ENCODE assay signal across 15 cellular contexts in the genomic region with DNA sequence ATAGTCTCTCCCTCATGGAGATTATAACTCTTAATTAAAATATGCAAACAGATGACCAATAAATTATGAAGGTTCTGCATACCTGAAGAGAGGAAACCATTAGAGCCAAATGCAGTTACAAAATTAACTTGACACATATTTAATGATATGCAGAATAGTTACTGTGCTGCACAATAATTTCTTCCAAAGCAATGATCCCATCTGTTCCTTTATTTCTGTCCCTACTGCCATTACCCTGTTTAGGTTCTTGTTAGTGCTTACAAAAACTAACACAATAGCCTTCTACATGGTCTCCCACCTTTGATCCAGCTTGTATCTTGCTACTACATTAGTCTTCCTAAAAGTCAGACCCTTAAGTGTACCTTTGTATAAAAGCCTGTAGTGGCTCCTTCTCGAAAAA.
DNase-seq lines count a peak whose midpoint lies in the region; TF ChIP-seq lines count a peak whose summit lies in the region.
"Had no signal": no experiment of that assay in that cellular context is flagged by ENCODE, and none has a peak within 500 bp of the region (broad histone marks: within the 10 kb centered on the region; RNA-seq: fewer than 3 reads in every experiment).

No MANE protein-coding gene starts in this region.

- no peaks in the 10 kb centered on the region for H3K36me3 ChIP-seq in OCI-LY7 (ENCODE audit: insufficient read depth, low read length)

- H3K79me2 ChIP-seq in OCI-LY7 (ENCODE audit: insufficient read depth, low read depth, low read length) = no peaks in the 10 kb centered on the region

- H3K4me2 ChIP-seq in OCI-LY7 (ENCODE audit: low read length) = no peak overlapping the region
- H3K4me2 ChIP-seq: A549 had no signal

- H2AFZ ChIP-seq in OCI-LY7 (ENCODE audit: low read length) = peak overlapping the region; percentile 16; the same call in 1 of the 2 replicates

- POLR2A ChIA-PET in OCI-LY7 (lab: Charles Lee) = interaction anchor here (1.3 to 2.0 kb wide), 2 partner anchors 14 to 15 kb away, joined by 5 to 7 read pairs; no protein-coding TSS in a partner anchor

- no peaks in the 10 kb centered on the region for H3K9me2 ChIP-seq in OCI-LY7 (ENCODE audit: insufficient read depth, low read length)

- intact Hi-C loops in OCI-LY7 (cut with micrococcal nuclease; ENCODE audit: unreplicated experiment) = no loop called here

- CTCF ChIA-PET in OCI-LY7 (lab: Charles Lee; ENCODE audit: unreplicated experiment) = no interaction called here

- no peak overlapping the region for H3K27ac ChIP-seq in OCI-LY7 (ENCODE audit: low read depth, low read length, poor library complexity, severe bottlenecking)
- H3K27ac ChIP-seq: A549; BLaER1 treated with 17β-estradiol and CSF1 and Interleukin-3, amounts not matched to agents 10 nM and 100 nM; C4-2B had no signal

- H4K20me1 ChIP-seq in OCI-LY7 (ENCODE audit: insufficient read depth, low read length) = no peaks in the 10 kb centered on the region
- H4K20me1 ChIP-seq: BLaER1 treated with 17β-estradiol and CSF1 and Interleukin-3, amounts not matched to agents 10 nM and 100 nM had no signal

- no peak for TF ChIP-seq CTCF in OCI-LY7 (conservative IDR thresholded peaks at IDR 0.05; ENCODE audit: low read length)

- no peaks in the 10 kb centered on the region for H3K4me1 ChIP-seq in OCI-LY7 (ENCODE audit: insufficient read depth, low read length, poor library complexity, severe bottlenecking)
- H3K4me1 ChIP-seq: A549, Caco-2 had no signal

- BruUV-seq in OCI-LY7 (replicated peaks; lab: Mats Ljungman, UMichigan) = no TSS peak

- H3K4me3 ChIP-seq in OCI-LY7 (ENCODE audit: low read depth, low read length, poor library complexity, severe bottlenecking) = no peak overlapping the region
- H3K4me3 ChIP-seq: A549; BLaER1 treated with 17β-estradiol and CSF1 and Interleukin-3, amounts not matched to agents 10 nM and 100 nM; GM12878 had no signal

- DNase-seq in OCI-LY7 (ENCODE audit: low spot score) = no peak
- DNase-seq in cerebellum (ENCODE audit: low spot score) = peak; percentile 29
- no peak for DNase-seq in 8988T
- DNase-seq in HUDEP-2 (lab: John Stamatoyannopoulos, UW; ENCODE audit: unreplicated experiment in 76 of 76) = no peak
- DNase-seq in stimulated activated naive CD4-positive, alpha-beta T cell (lab: John Stamatoyannopoulos, UW) = no peak
- DNase-seq: Caco-2; Calu3; CD4-positive, alpha-beta T cell; CD8-positive, alpha-beta T cell; DMS79 treated with DMSO at 0.1 percent for 48 hours; GDM1 had no signal

- no peaks in the 10 kb centered on the region for H3K9me3 ChIP-seq in OCI-LY7 (ENCODE audit: low read length)
- H3K9me3 ChIP-seq: A549, Caco-2 had no signal
